In genomic region chr3:126968995-126969385, GRCh38 we compare ENCODE assay signal across 20 cellular contexts.
"Had no signal": no experiment of that assay in that cellular context is flagged by ENCODE, and none has a peak within 500 bp of the region (broad histone marks: within the 10 kb centered on the region; RNA-seq: fewer than 3 reads in every experiment).

No MANE protein-coding gene starts in this region.

- H3K9me3 ChIP-seq: ovary, prostate gland had no signal

- H3K27ac ChIP-seq: neural progenitor cell, ovary, prostate gland, stomach had no signal

- ATAC-seq: activated naive CD8-positive, alpha-beta T cell treated with anti-CD3 and anti-CD28 coated beads, Interleukin-2, amount 50 U/mL, for 24 hours; activated T-cell treated with anti-CD3 and anti-CD28 coated beads, Interleukin-2, amount 50 U/mL, for 72 hours; left ventricle myocardium superior; T-helper 17 cell had no signal

- H3K9ac ChIP-seq: neural progenitor cell had no signal

- H3K4me2 ChIP-seq: neural progenitor cell had no signal

- H3K4me3 Mint-ChIP-seq: activated naive CD8-positive, alpha-beta T cell treated with anti-CD3 and anti-CD28 coated beads, Interleukin-2, amount 50 U/mL, for 24 hours; activated T-cell treated with anti-CD3 and anti-CD28 coated beads, Interleukin-2, amount 50 U/mL, for 72 hours; naive B cell; neural progenitor cell; T-helper 17 cell had no signal

- H3K9me3 Mint-ChIP-seq: activated T-cell treated with anti-CD3 and anti-CD28 coated beads, Interleukin-2, amount 50 U/mL, for 72 hours had no signal

- H2AFZ ChIP-seq: neural progenitor cell had no signal

- H3K36me3 ChIP-seq: neural progenitor cell, ovary, prostate gland, stomach had no signal

- H3K4me1 ChIP-seq: prostate gland, stomach had no signal

- H3K27ac Mint-ChIP-seq: activated naive CD8-positive, alpha-beta T cell treated with anti-CD3 and anti-CD28 coated beads, Interleukin-2, amount 50 U/mL, for 24 hours; activated T-cell treated with anti-CD3 and anti-CD28 coated beads, Interleukin-2, amount 50 U/mL, for 72 hours; T-helper 17 cell had no signal

- FAIRE-seq: frontal cortex had no signal

- H3K27me3 ChIP-seq: neural progenitor cell, ovary had no signal

- H3K4me3 ChIP-seq: neural progenitor cell, ovary, prostate gland, stomach had no signal

- H3K36me3 Mint-ChIP-seq: neural progenitor cell had no signal

- DNase-seq: activated CD4-positive, alpha-beta T cell treated with anti-CD3 and anti-CD28 coated beads for 4 hours; activated CD4-positive, alpha-beta T cell treated with anti-CD3 and anti-CD28 coated beads, Interleukin-2, amount 50 U/mL, for 48 hours; activated CD4-positive, CD25-positive, alpha-beta regulatory T cell; activated effector memory CD4-positive, alpha-beta T cell treated with anti-CD3 and anti-CD28 coated beads, Interleukin-2, amount 50 U/mL, for 16 hours; activated naive CD4-positive, alpha-beta T cell treated with anti-CD3 and anti-CD28 coated beads, Interleukin-2, amount 50 U/mL, for 16 hours; activated naive CD8-positive, alpha-beta T cell treated with anti-CD3 and anti-CD28 coated beads, Interleukin-2, amount 50 U/mL, for 24 hours; activated T-cell treated with anti-CD3 and anti-CD28 coated beads, Interleukin-2, amount 50 U/mL, for 72 hours; effector CD4-positive, alpha-beta T cell; glutamatergic neuron; hippocampal formation; left ventricle myocardium superior; naive B cell; ovary; stimulated activated CD4-positive, alpha-beta T cell treated with anti-CD3 and anti-CD28 coated beads, Interleukin-12 subunit alpha, Interleukin-12 subunit beta, amount 100 ng/mL, for 4 hours; stomach; T-helper 17 cell; trophoblast cell had no signal
